Comparison of ENCODE assay signal across 14 cellular contexts in the genomic region with DNA sequence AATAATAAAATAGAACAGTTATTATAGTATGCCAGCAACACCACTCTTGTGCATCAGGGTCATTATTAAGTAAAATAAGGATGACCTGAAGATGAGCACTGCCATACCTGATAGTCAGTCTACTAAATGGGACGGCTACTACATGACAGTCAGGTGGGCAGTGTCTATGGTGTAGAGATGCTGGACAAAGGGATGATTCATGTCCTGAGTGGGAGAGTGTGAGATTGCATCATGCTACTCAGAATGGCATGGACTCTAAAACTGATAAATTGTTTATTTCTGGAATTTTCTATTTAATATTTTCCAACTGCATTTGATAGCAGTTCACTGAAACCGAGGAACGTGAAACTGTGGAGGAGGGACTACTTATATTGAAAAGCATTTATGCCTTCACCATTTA. TPM values are rescaled to one million over a fixed set of nuclear protein-coding genes. Genes with fewer than 3 reads are reported as not detected.
DNase-seq lines count a peak whose midpoint lies in the region; ATAC-seq and TF ChIP-seq lines count a peak whose summit lies in the region.
"Had no signal": no experiment of that assay in that cellular context is flagged by ENCODE, and none has a peak within 500 bp of the region (broad histone marks: within the 10 kb centered on the region; RNA-seq: fewer than 3 reads in every experiment).

No MANE protein-coding gene starts in this region.

- dilution Hi-C loops in IMR-90 (cut with HindIII; ENCODE audit: low sequenced_read_pairs, unreplicated experiment) = no loop called here

- no peak overlapping the region for H3K27ac ChIP-seq in IMR-90 (ENCODE audit: insufficient read depth, low read length)
- H3K27ac ChIP-seq: BLaER1 treated with 17β-estradiol and CSF1 and Interleukin-3, amounts not matched to agents 10 nM and 100 nM; parathyroid adenoma; PC-9 had no signal

- TF ChIP-seq POLR2A in IMR-90 (IDR thresholded peaks at IDR 0.05; ENCODE audit: low read depth, low read length) = no peak

- H4K5ac ChIP-seq in IMR-90 (ENCODE audit: low read depth, low read length) = no peak overlapping the region

- CTCF ChIA-PET in IMR-90 (lab: Yijun Ruan, JAX) = interaction anchor here (1.0 to 1.1 kb wide), 2 partner anchors 11 to 97 kb away, joined by 3 read pairs; no protein-coding TSS in a partner anchor

- POLR2A ChIA-PET in IMR-90 (lab: Charles Lee; ENCODE audit: unreplicated experiment) = no interaction called here

- no peak for TF ChIP-seq RAD21 in IMR-90 (IDR thresholded peaks at IDR 0.05; ENCODE audit: low read length)

- no peak overlapping the region for H2AK9ac ChIP-seq in IMR-90 (replicated peaks; ENCODE audit: low read depth, low read length, poor library complexity)

- H3K4me2 ChIP-seq in IMR-90 (ENCODE audit: low read depth, low read length) = no peak overlapping the region
- H3K4me2 ChIP-seq: PC-9 had no signal

- H3K23ac ChIP-seq in IMR-90 (ENCODE audit: low read depth, low read length) = no peak overlapping the region

- H2BK15ac ChIP-seq in IMR-90 (ENCODE audit: low read depth, low read length) = no peak overlapping the region

- no peak overlapping the region for H2AFZ ChIP-seq in IMR-90 (replicated peaks; ENCODE audit: low read length, poor library complexity)
- H2AFZ ChIP-seq: parathyroid adenoma, PC-9 had no signal

- no peak overlapping the region for H3K9ac ChIP-seq in IMR-90 (ENCODE audit: low read depth, low read length)
- H3K9ac ChIP-seq: BLaER1 treated with 17β-estradiol and CSF1 and Interleukin-3, amounts not matched to agents 10 nM and 100 nM; parathyroid adenoma had no signal

- H3K9me3 ChIP-seq in IMR-90 (ENCODE audit: control insufficient read depth, insufficient read depth, low read length) = no peaks in the 10 kb centered on the region
- H3K9me3 ChIP-seq: BLaER1 treated with 17β-estradiol and CSF1 and Interleukin-3, amounts not matched to agents 10 nM and 100 nM had no signal

- peaks cover 64% of the 10 kb centered on the region for H4K20me1 ChIP-seq in IMR-90 (ENCODE audit: insufficient read depth, low read length)

- peak overlapping the region; percentile 22; the same call in 1 of the 2 replicates for H3K4ac ChIP-seq in IMR-90 (ENCODE audit: low read depth, low read length)

- peaks cover 13 to 78% of the 10 kb centered on the region in 2 experiments for H3K79me1 ChIP-seq in IMR-90 (ENCODE audit: low read depth in 1 of 2, low read length in 2 of 2)

- H3K4me1 ChIP-seq in IMR-90 (ENCODE audit: control insufficient read depth, insufficient read depth, low read length) = peaks cover 23% of the 10 kb centered on the region

- no peak overlapping the region; the same call in 1 of the 2 replicates for H4K91ac ChIP-seq in IMR-90 (ENCODE audit: insufficient read depth, low read depth, low read length)

- no peak overlapping the region for H2BK5ac ChIP-seq in IMR-90 (ENCODE audit: low read depth, low read length, poor library complexity, severe bottlenecking)

- H3K14ac ChIP-seq in IMR-90 (replicated peaks; ENCODE audit: low read depth, low read length) = no peak overlapping the region

- no peak overlapping the region for H3K56ac ChIP-seq in IMR-90 (ENCODE audit: extremely low read depth, insufficient read depth, low read length)

- no peak overlapping the region for H2BK20ac ChIP-seq in IMR-90 (ENCODE audit: low read depth, low read length)

- H3K18ac ChIP-seq in IMR-90 (ENCODE audit: low read depth, low read length) = no peak overlapping the region

- TF ChIP-seq CTCF in IMR-90 (conservative IDR thresholded peaks at IDR 0.05; ENCODE audit: low read depth, low read length) = no peak
- TF ChIP-seq CTCF in cardiac fibroblast (IDR thresholded peaks at IDR 0.05; ENCODE audit: low read depth, low read length) = no peak

- intact Hi-C loops in IMR-90 (cut with micrococcal nuclease) = loop anchor here (2.0 kb wide), 1 partner anchor 37 kb away; no protein-coding TSS in a partner anchor

- DNase-seq in AG08395 (ENCODE audit: low spot score) (peak; percentile 30), IMR-90 (peak; percentile 71), cardiac fibroblast (ENCODE audit: low read depth in 2 of 2) (peak; percentile 54 to 72), kidney tubule cell (ENCODE audit: low spot score) (peak; percentile 56), NCI-H526 (lab: John Stamatoyannopoulos, UW) (no peak)
- DNase-seq in activated CD8-positive, alpha-beta memory T cell treated with anti-CD3 and anti-CD28 coated beads, Interleukin-2, amount 50 U/mL, for 4 hours = no peak
- DNase-seq: activated naive CD8-positive, alpha-beta T cell treated with anti-CD3 and anti-CD28 coated beads for 36 hours; Karpas-422; PC-9; stimulated activated naive CD4-positive, alpha-beta T cell treated with Interleukin-2 at 50 U/mL for 16 hours had no signal

- no peak overlapping the region; the same call in 1 of the 2 replicates for H2AK5ac ChIP-seq in IMR-90 (ENCODE audit: low read depth, low read length)

- in situ Hi-C loops in IMR-90 (cut with MboI; ENCODE audit: low sequenced_read_pairs) = no loop called here

- H2BK120ac ChIP-seq in IMR-90 (ENCODE audit: low read depth, low read length) = no peak overlapping the region

- H4K8ac ChIP-seq in IMR-90 (ENCODE audit: low read depth in 2 of 2, low read length in 2 of 2) = no peak overlapping the region

- 100% methylated on average over 1 of the region's 3 CpGs; no CpG with 5 or more reads in 1 of the 2 experiments for WGBS in IMR-90 (ENCODE audit: extremely low coverage in 2 of 2, insufficient read length in 1 of 2), 2 experiments

- H3K9me1 ChIP-seq in IMR-90 (ENCODE audit: insufficient read depth, low read length) = peaks cover 17% of the 10 kb centered on the region

- no peaks in the 10 kb centered on the region for H3K36me3 ChIP-seq in IMR-90 (ENCODE audit: control insufficient read depth, insufficient read depth, low read length)
- H3K36me3 ChIP-seq: BLaER1 treated with 17β-estradiol and CSF1 and Interleukin-3, amounts not matched to agents 10 nM and 100 nM had no signal

- no peak overlapping the region for H3K4me3 ChIP-seq in IMR-90 (ENCODE audit: insufficient read depth, low read depth, low read length)
- H3K4me3 ChIP-seq in cardiac fibroblast (replicated peaks in 1 of 2; ENCODE audit: low read depth in 2 of 2, low read length in 2 of 2) = no peak overlapping the region
- H3K4me3 ChIP-seq: BLaER1 treated with 17β-estradiol and CSF1 and Interleukin-3, amounts not matched to agents 10 nM and 100 nM; PC-9 had no signal

- H3K27me3 ChIP-seq in IMR-90 (ENCODE audit: control insufficient read depth, insufficient read depth, low read length) = no peaks in the 10 kb centered on the region
- H3K27me3 ChIP-seq: BLaER1 treated with 17β-estradiol and CSF1 and Interleukin-3, amounts not matched to agents 10 nM and 100 nM had no signal

- BruUV-seq in IMR-90 (replicated peaks; lab: Mats Ljungman, UMichigan) = no TSS peak

- ATAC-seq in IMR-90 (ENCODE audit: low read depth) = no peak
- ATAC-seq in HG03565 (IDR thresholded peaks at IDR 0.05; ENCODE audit: unreplicated experiment) = no peak
- ATAC-seq in HG03175 (IDR thresholded peaks at IDR 0.05; ENCODE audit: unreplicated experiment) = no peak

TF ChIP-seq in IMR-90, 13 proteins besides CTCF, POLR2A, EP300 and RAD21:
- TF ChIP-seq CEBPB (IDR thresholded peaks at IDR 0.05; ENCODE audit: low read depth, low read length) = peak; percentile 97
- 0 out of 2 replicates have a peak, but pooled peaks have one; percentile 3 for TF ChIP-seq USF2 (IDR thresholded peaks at IDR 0.05; ENCODE audit: low read depth, low read length)
- TF ChIP-seq BHLHE40 (IDR thresholded peaks at IDR 0.05; ENCODE audit: low read depth, low read length) = peak; percentile 51; the same call in 1 of the 2 replicates
- TF ChIP-seq NFE2L2 (IDR thresholded peaks at IDR 0.05; ENCODE audit: low read depth, low read length) = no peak

RNA-seq across cellular contexts. Expression of gene SNX9, which starts 38.8 kb away (rescaled TPM):
- 41.2 and 41.9 TPM in 2 replicates for total RNA-seq in IMR-90 (2012; rRNA removed)
- polyA plus RNA-seq in IMR-90 (2012; rRNA removed) = 34.8 and 35.3 TPM in 2 replicates
- polyA plus RNA-seq in IMR-90 (2012; cell fraction: cytosol; rRNA removed) = 18.7 and 20.5 TPM in 2 replicates
- polyA plus RNA-seq in IMR-90 (2012; cell fraction: nucleus; rRNA removed; ENCODE audit: low replicate concordance) = 20.1 and 45.0 TPM in 2 replicates

Comparison
In these comparisons a context has a peak if more than half of its experiments do, and no peak if none do; other contexts are left out.
1. DNase-seq: peak in AG08395 (single experiment), IMR-90 (single experiment), cardiac fibroblast (2 of 2) and kidney tubule cell (single experiment); none in activated CD8-positive, alpha-beta memory T cell treated with anti-CD3 and anti-CD28 coated beads, Interleukin-2, amount 50 U/mL, for 4 hours (single experiment) and NCI-H526 (0 of 2).